ENCODE assay signal across 1 cellular context in the genomic region with DNA sequence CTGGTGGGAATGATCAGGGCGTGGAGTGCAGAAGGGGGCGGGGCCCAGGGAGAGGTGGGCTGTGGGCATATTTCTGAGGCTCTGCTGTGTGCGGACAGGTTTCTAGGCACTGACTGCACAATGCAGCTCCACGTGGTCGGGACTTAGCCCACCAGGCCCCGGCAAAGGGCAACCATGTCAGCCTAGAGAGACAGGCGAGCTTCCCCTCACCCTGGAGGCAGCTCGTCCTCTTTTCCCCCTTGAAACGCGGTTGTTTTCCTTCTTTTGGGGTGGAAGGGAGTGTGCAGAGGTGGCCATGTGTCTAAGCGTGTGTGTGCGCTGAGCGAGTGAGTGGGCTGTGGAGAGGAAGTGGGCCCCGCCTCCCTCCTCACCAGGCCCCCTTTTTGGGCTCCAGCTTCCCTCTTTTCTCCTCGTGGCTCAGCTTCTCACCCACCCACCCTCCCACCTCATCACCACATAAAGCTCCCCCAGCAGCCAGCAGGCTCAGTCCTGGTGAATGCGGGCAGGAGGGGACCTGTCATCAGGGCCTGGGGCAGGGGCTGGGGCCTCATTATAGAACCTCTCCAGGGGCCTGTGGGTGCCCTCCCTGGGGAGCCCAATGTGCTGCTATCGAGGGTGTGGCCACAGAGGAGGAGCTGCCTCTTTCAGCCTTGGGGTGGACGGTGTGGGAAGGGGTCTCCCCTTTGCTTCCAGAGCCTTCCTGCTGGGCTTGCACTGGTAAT.
TF ChIP-seq lines count a peak whose summit lies in the region.

No MANE protein-coding gene starts in this region.

TF ChIP-seq in GM12878, 131 proteins besides CTCF, POLR2A, EP300 and RAD21:
- TF ChIP-seq, protein P1, sequence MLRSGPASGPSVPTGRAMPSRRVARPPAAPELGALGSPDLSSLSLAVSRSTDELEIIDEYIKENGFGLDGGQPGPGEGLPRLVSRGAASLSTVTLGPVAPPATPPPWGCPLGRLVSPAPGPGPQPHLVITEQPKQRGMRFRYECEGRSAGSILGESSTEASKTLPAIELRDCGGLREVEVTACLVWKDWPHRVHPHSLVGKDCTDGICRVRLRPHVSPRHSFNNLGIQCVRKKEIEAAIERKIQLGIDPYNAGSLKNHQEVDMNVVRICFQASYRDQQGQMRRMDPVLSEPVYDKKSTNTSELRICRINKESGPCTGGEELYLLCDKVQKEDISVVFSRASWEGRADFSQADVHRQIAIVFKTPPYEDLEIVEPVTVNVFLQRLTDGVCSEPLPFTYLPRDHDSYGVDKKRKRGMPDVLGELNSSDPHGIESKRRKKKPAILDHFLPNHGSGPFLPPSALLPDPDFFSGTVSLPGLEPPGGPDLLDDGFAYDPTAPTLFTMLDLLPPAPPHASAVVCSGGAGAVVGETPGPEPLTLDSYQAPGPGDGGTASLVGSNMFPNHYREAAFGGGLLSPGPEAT (IDR thresholded peaks at IDR 0.05; ENCODE audit: low read depth), result no peak
- peak; percentile 86 for TF ChIP-seq MEF2B (IDR thresholded peaks at IDR 0.05; ENCODE audit: partially characterized antibody, poor library complexity, severe bottlenecking)
- peak; percentile 20; the same call in 1 of the 2 replicates for TF ChIP-seq SPI1 (IDR thresholded peaks at IDR 0.05; ENCODE audit: borderline replicate concordance, insufficient read depth, low read depth, low read length)
